30 cellular contexts compared by ENCODE assay signal in the genomic region with DNA sequence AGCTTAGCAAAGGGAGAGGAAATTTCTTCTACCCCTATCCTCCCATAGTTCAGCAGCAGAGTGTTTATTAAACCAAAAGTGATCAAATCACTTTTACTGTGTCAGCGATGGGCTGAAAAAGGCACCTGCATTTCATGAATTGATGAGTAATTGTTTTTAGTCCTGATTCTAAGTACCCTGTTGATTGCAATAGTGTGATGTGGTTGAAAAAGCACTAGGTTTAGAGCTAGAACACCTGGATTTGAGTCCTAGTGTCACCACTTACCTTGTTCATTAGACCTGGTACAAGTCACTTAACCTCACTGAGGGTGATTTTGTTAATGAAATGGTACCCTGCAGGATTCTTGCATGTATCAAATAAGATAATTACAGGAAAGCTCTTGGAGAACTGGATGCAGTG.
"Had no signal": no experiment of that assay in that cellular context is flagged by ENCODE, and none has a peak within 500 bp of the region (broad histone marks: within the 10 kb centered on the region; RNA-seq: fewer than 3 reads in every experiment).

No MANE protein-coding gene starts in this region.

- ATAC-seq: activated naive CD4-positive, alpha-beta T cell treated with anti-CD3 and anti-CD28 coated beads, Interleukin-2, amount 50 U/mL, for 72 hours; activated naive CD8-positive, alpha-beta T cell treated with anti-CD3 and anti-CD28 coated beads, Interleukin-2, amount 50 U/mL, for 24 hours; activated T-cell treated with anti-CD3 and anti-CD28 coated beads, Interleukin-2, amount 50 U/mL, for 4 hours; activated T-cell treated with anti-CD3 and anti-CD28 coated beads, Interleukin-2, amount 50 U/mL, for 72 hours; activated T-helper 17 cell treated with anti-CD3 and anti-CD28 coated beads, Interleukin-2, amount 50 U/mL, for 72 hours; body of pancreas had no signal

- H3K27ac ChIP-seq: adrenal gland, ascending aorta, body of pancreas, brain microvascular endothelial cell, breast epithelium, cardiac muscle cell had no signal

- H3K4me3 ChIP-seq: adrenal gland, ascending aorta, body of pancreas, breast epithelium, cardiac muscle cell had no signal

- H3K36me3 ChIP-seq: adrenal gland, ascending aorta, brain microvascular endothelial cell, breast epithelium, cardiac muscle cell had no signal

- H3K4me1 ChIP-seq: adrenal gland, ascending aorta, breast epithelium had no signal

- H3K27me3 ChIP-seq: adrenal gland, ascending aorta, body of pancreas, brain microvascular endothelial cell, breast epithelium, cardiac muscle cell had no signal

- DNase-seq: activated effector memory CD4-positive, alpha-beta T cell treated with anti-CD3 and anti-CD28 coated beads, Interleukin-2, amount 50 U/mL, for 16 hours; activated effector memory CD4-positive, alpha-beta T cell treated with Interleukin-2 at 50 U/mL for 16 hours; activated gamma-delta T cell; activated gamma-delta T cell treated with Interleukin-2 at 50 U/mL for 16 hours; activated naive CD4-positive, alpha-beta T cell; activated naive CD4-positive, alpha-beta T cell treated with anti-CD3 and anti-CD28 coated beads for 36 hours; activated naive CD4-positive, alpha-beta T cell treated with anti-CD3 and anti-CD28 coated beads, Interleukin-2, amount 10 ng/mL, durations not matched to agents 7 days and 5 days; activated naive CD4-positive, alpha-beta T cell treated with anti-CD3 and anti-CD28 coated beads, Interleukin-2, amount 50 U/mL, for 16 hours; activated naive CD4-positive, alpha-beta T cell treated with Interleukin-2 at 50 U/mL for 16 hours; activated naive CD8-positive, alpha-beta T cell treated with anti-CD3 and anti-CD28 coated beads for 36 hours; activated naive CD8-positive, alpha-beta T cell treated with anti-CD3 and anti-CD28 coated beads, Interleukin-2, amount 10 ng/mL, durations not matched to agents 7 days and 5 days; activated naive CD8-positive, alpha-beta T cell treated with anti-CD3 and anti-CD28 coated beads, Interleukin-2, amount 50 U/mL, for 24 hours; activated T-cell treated with anti-CD3 and anti-CD28 coated beads, Interleukin-2, amount 50 U/mL, for 4 hours; activated T-cell treated with anti-CD3 and anti-CD28 coated beads, Interleukin-2, amount 50 U/mL, for 48 hours; activated T-cell treated with anti-CD3 and anti-CD28 coated beads, Interleukin-2, amount 50 U/mL, for 72 hours; adrenal gland; amniotic stem cell; amygdala; anterior cingulate cortex; aorta; body of pancreas; brain microvascular endothelial cell; caudate nucleus; central memory CD4-positive, alpha-beta T cell; cerebellar nuclear complex had no signal

- H3K9me3 ChIP-seq: adrenal gland, ascending aorta, body of pancreas, breast epithelium had no signal
